In genomic region chr2:101706819-101707177, GRCh38 we compare ENCODE assay signal across 9 cellular contexts. TPM values are rescaled to one million over a fixed set of nuclear protein-coding genes. Genes with fewer than 3 reads are reported as not detected.
A peak's percentile ranks its signal among the peaks of the same experiment; 100 is the strongest.
DNase-seq lines count a peak whose midpoint lies in the region; ATAC-seq, FAIRE-seq and TF ChIP-seq lines count a peak whose summit lies in the region.
"Had no signal": no experiment of that assay in that cellular context is flagged by ENCODE, and none has a peak within 500 bp of the region (broad histone marks: within the 10 kb centered on the region; RNA-seq: fewer than 3 reads in every experiment).

No MANE protein-coding gene starts in this region.

- H3K27me3 ChIP-seq in endothelial cell of umbilical vein (ENCODE audit: control insufficient read depth in 2 of 2, insufficient read depth in 2 of 2, low read length in 2 of 2), result no peaks in the 10 kb centered on the region

- H3K9me1 ChIP-seq in endothelial cell of umbilical vein (replicated peaks; ENCODE audit: control insufficient read depth, extremely low read depth, insufficient read depth, low read length), result no peaks in the 10 kb centered on the region

- no peak overlapping the region for H3K9ac ChIP-seq in endothelial cell of umbilical vein (replicated peaks; ENCODE audit: extremely low read depth, insufficient read depth, low read length)

- no peaks in the 10 kb centered on the region for H3K9me3 ChIP-seq in endothelial cell of umbilical vein (replicated peaks; ENCODE audit: control insufficient read depth, insufficient read depth, low read length)

- no peak for TF ChIP-seq CTCF in endothelial cell of umbilical vein (IDR thresholded peaks at IDR 0.05; ENCODE audit: extremely low read depth in 1 of 2, insufficient read depth in 1 of 2, low read depth in 1 of 2, low read length in 2 of 2)

- no peak overlapping the region for H3K4me3 ChIP-seq in endothelial cell of umbilical vein (replicated peaks in 1 of 3; ENCODE audit: insufficient read depth in 1 of 3, low read depth in 1 of 3, low read length in 3 of 3)

- ATAC-seq in GM21360 (IDR thresholded peaks at IDR 0.05; ENCODE audit: unreplicated experiment) (peak; percentile 42), HG03460 (IDR thresholded peaks at IDR 0.05; ENCODE audit: unreplicated experiment) (peak; percentile 53)

- DNase-seq in EH (ENCODE audit: low read depth) (peak; percentile 6), endothelial cell of umbilical vein (ENCODE audit: low read depth, low spot score) (no peak), mucosa of gallbladder (ENCODE audit: low spot score) (no peak), NCI-H146 treated with DMSO at 0.1 percent for 48 hours (lab: John Stamatoyannopoulos, UW; ENCODE audit: unreplicated experiment) (no peak), DMS114 treated with DMSO at 0.1 percent for 48 hours (lab: John Stamatoyannopoulos, UW; ENCODE audit: unreplicated experiment) (no peak), posterior cingulate gyrus (no peak)

- H2AFZ ChIP-seq in endothelial cell of umbilical vein (ENCODE audit: low read depth, low read length), result no peak overlapping the region

- H3K4me1 ChIP-seq in endothelial cell of umbilical vein (ENCODE audit: control insufficient read depth, extremely low read depth, insufficient read depth, low read length), result peaks cover 45% of the 10 kb centered on the region

- peaks cover 100% of the 10 kb centered on the region for H3K79me2 ChIP-seq in endothelial cell of umbilical vein (ENCODE audit: control insufficient read depth, insufficient read depth, low read length)

- no peak for FAIRE-seq in endothelial cell of umbilical vein (lab: Jason Lieb, UNC)
- FAIRE-seq: G401.6 had no signal

- TF ChIP-seq POLR2A in endothelial cell of umbilical vein (IDR thresholded peaks at IDR 0.05; ENCODE audit: low read depth, low read length), result no peak

- peak overlapping the region; percentile 22 for H3K4me2 ChIP-seq in endothelial cell of umbilical vein (ENCODE audit: insufficient read depth, low read length)

- CTCF ChIA-PET in endothelial cell of umbilical vein (lab: Charles Lee), result interaction anchor here (1.8 to 2.5 kb wide), 2 partner anchors 10 to 125 kb away, joined by 5 to 13 read pairs; partner anchors contain the start of gene MAP4K4

- intact Hi-C loops in endothelial cell of umbilical vein (cut with micrococcal nuclease) (no loop called here), posterior cingulate gyrus (cut with DNase I) (no loop called here)

- dilution Hi-C loops in endothelial cell of umbilical vein (cut with MboI; ENCODE audit: extremely low pct_ligation_motif_present, low sequenced_read_pairs), result no loop called here

- peaks cover 4 to 10% of the 10 kb centered on the region in 2 experiments for H3K36me3 ChIP-seq in endothelial cell of umbilical vein (ENCODE audit: control insufficient read depth in 2 of 2, extremely low read depth in 1 of 2, insufficient read depth in 2 of 2, low read length in 2 of 2)

- no TSS peak for BruUV-seq in endothelial cell of umbilical vein (replicated peaks; lab: Mats Ljungman, UMichigan)

- H4K20me1 ChIP-seq in endothelial cell of umbilical vein (replicated peaks; ENCODE audit: control insufficient read depth, extremely low read depth, insufficient read depth, low read length), result peaks cover 17% of the 10 kb centered on the region

- POLR2A ChIA-PET in endothelial cell of umbilical vein (lab: Charles Lee), result no interaction called here

- H3K27ac ChIP-seq in endothelial cell of umbilical vein (ENCODE audit: insufficient read depth, low read depth, low read length), result no peak overlapping the region

TF ChIP-seq in endothelial cell of umbilical vein, 7 proteins besides CTCF, POLR2A, EP300 and RAD21:
- no peak for TF ChIP-seq MYC (IDR thresholded peaks at IDR 0.05; ENCODE audit: low read depth, low read length)
- no peak for TF ChIP-seq FOS (IDR thresholded peaks at IDR 0.05; ENCODE audit: borderline replicate concordance, insufficient read depth, low read length)
- no peak for TF ChIP-seq EZH2 (IDR thresholded peaks at IDR 0.05; ENCODE audit: borderline replicate concordance, low read depth, low read length, severe bottlenecking)
- TF ChIP-seq POLR2AphosphoS5 (IDR thresholded peaks at IDR 0.05; ENCODE audit: insufficient read depth, low read depth, low read length), result no peak
- TF ChIP-seq MAX (IDR thresholded peaks at IDR 0.05; ENCODE audit: insufficient read depth, insufficient read length), result no peak
- no peak for TF ChIP-seq JUN (IDR thresholded peaks at IDR 0.05; ENCODE audit: borderline replicate concordance, insufficient read depth, insufficient read length, low read depth)
- no peak for TF ChIP-seq GATA2 (IDR thresholded peaks at IDR 0.05; ENCODE audit: insufficient read depth, insufficient read length, low read depth, low read length)

RNA-seq across cellular contexts. Expression of gene MAP4K4, which starts 9.3 kb away (rescaled TPM):
- total RNA-seq in endothelial cell of umbilical vein, result 251 and 269 TPM in 2 replicates
- 60.2 and 79.4 TPM in 2 replicates for polyA plus RNA-seq in endothelial cell of umbilical vein
- polyA plus RNA-seq in endothelial cell of umbilical vein (2011; cell fraction: cytosol; rRNA removed), result 96.1 and 99.2 TPM in 2 replicates
- polyA plus RNA-seq in endothelial cell of umbilical vein (2011; cell fraction: nucleus; rRNA removed), result 286 and 331 TPM in 2 replicates
- 220 and 289 TPM in 2 replicates for polyA plus RNA-seq in endothelial cell of umbilical vein (2012)
- polyA minus RNA-seq in endothelial cell of umbilical vein, result 299 and 319 TPM in 2 replicates
- 24.2 TPM for polyA minus RNA-seq in endothelial cell of umbilical vein (2011; cell fraction: cytosol; rRNA and poly(A)+ RNA removed)
- 593 and 821 TPM in 2 replicates for polyA minus RNA-seq in endothelial cell of umbilical vein (2011; cell fraction: nucleus; rRNA and poly(A)+ RNA removed)
- 50.9 TPM for total RNA-seq in mucosa of gallbladder
